In genomic region chr19:47610546-47610894, GRCh38 we compare ENCODE assay signal across 1 cellular context.
TF ChIP-seq lines count a peak whose summit lies in the region.

No MANE protein-coding gene starts in this region.

TF ChIP-seq in K562, 482 proteins besides CTCF, POLR2A, EP300 and RAD21 (continued from another document):
- peak; percentile 55; the same call in 1 of the 2 replicates for TF ChIP-seq NR2C1 (IDR thresholded peaks at IDR 0.05)
- TF ChIP-seq NR2C1 (tag; IDR thresholded peaks at IDR 0.05) = no peak; the same call in 1 of the 2 replicates
